ENCODE assay signal across 20 cellular contexts in the genomic region with DNA sequence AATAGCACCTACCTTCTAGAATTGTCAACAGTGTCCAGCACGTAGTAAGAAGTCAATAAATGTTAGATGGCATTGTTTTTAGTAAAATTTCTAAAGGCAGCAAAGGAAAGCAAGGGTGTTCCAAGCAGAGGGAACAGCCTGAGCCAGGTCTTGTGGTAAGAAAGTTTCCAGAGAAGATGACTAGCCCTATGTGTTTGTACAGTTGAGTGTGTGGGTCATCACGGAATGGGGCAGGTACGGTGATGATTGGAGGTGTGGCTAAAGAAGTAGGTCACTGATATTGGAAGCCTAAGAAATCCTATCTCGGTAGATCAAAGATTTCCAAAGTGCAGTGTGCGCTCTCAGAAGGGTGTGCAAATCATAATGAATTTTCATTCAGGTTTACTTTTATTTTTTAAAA.
DNase-seq lines count a peak whose midpoint lies in the region; ATAC-seq, FAIRE-seq and TF ChIP-seq lines count a peak whose summit lies in the region.
"Had no signal": no experiment of that assay in that cellular context is flagged by ENCODE, and none has a peak within 500 bp of the region (broad histone marks: within the 10 kb centered on the region; RNA-seq: fewer than 3 reads in every experiment).

No MANE protein-coding gene starts in this region.

- TF ChIP-seq CTCF in mammary epithelial cell (conservative IDR thresholded peaks at IDR 0.05 in 1 of 2, IDR thresholded peaks at IDR 0.05 in 1 of 2; ENCODE audit: extremely low read depth in 1 of 2, insufficient read depth in 1 of 2, low read depth in 1 of 2, low read length in 2 of 2) (no peak), MCF 10A (IDR thresholded peaks at IDR 0.05; ENCODE audit: unreplicated experiment) (no peak), bronchial epithelial cell (IDR thresholded peaks at IDR 0.05; ENCODE audit: insufficient read depth, low read length, severe bottlenecking) (no peak)

- H3K4me3 Mint-ChIP-seq in MCF 10A (ENCODE audit: unreplicated experiment) (no peak overlapping the region), T-helper 17 cell (no peak overlapping the region)
- H3K4me3 Mint-ChIP-seq in activated T-helper 2 cell treated with anti-CD3 and anti-CD28 coated beads, Interferon-gamma antibody, Interleukin-2, Interleukin-4, amounts not matched to agents 10 μg/mL and 5 μg/mL and 100 μg/mL, durations not matched to agents 14 hours and 24 hours and 36 hours (ENCODE audit: low read depth): no peak overlapping the region
- H3K4me3 Mint-ChIP-seq: CD4-positive, alpha-beta T cell had no signal

- CTCF ChIA-PET in mammary epithelial cell (lab: Charles Lee; ENCODE audit: low non-redundant PET): no interaction called here
- CTCF ChIA-PET in MCF 10A (lab: Yijun Ruan, JAX): interaction anchor here (0.5 to 1.0 kb wide), 3 partner anchors 10 to 107 kb away, joined by 3 read pairs; no protein-coding TSS in a partner anchor

- no peaks in the 10 kb centered on the region for H3K79me2 ChIP-seq in mammary epithelial cell (ENCODE audit: insufficient read depth, low read length)

- no peak overlapping the region for H2AFZ ChIP-seq in mammary epithelial cell (ENCODE audit: low read depth, low read length)
- H2AFZ ChIP-seq: GM23248 had no signal

- no peak overlapping the region for H3K9ac ChIP-seq in mammary epithelial cell (ENCODE audit: insufficient read depth, low read length)
- H3K9ac ChIP-seq: GM23248 had no signal

- H3K36me3 Mint-ChIP-seq in MCF 10A (ENCODE audit: insufficient read depth, unreplicated experiment) (no peaks in the 10 kb centered on the region), T-helper 17 cell (ENCODE audit: low read depth) (no peaks in the 10 kb centered on the region)
- peaks cover 12% of the 10 kb centered on the region for H3K36me3 Mint-ChIP-seq in activated T-helper 2 cell treated with anti-CD3 and anti-CD28 coated beads, Interferon-gamma antibody, Interleukin-2, Interleukin-4, amounts not matched to agents 10 μg/mL and 5 μg/mL and 100 μg/mL, durations not matched to agents 14 hours and 24 hours and 36 hours (ENCODE audit: low read depth)

- H3K9me3 Mint-ChIP-seq in MCF 10A (ENCODE audit: unreplicated experiment): peaks cover 14% of the 10 kb centered on the region
- H3K9me3 Mint-ChIP-seq in activated T-helper 2 cell treated with anti-CD3 and anti-CD28 coated beads, Interferon-gamma antibody, Interleukin-2, Interleukin-4, amounts not matched to agents 10 μg/mL and 5 μg/mL and 100 μg/mL, durations not matched to agents 14 hours and 24 hours and 36 hours: peaks cover 12% of the 10 kb centered on the region

- in situ Hi-C loops in mammary epithelial cell (cut with MboI; ENCODE audit: low sequenced_read_pairs in 2 of 2): no loop called here

- BruUV-seq in mammary epithelial cell (replicated peaks; lab: Mats Ljungman, UMichigan) (no TSS peak), MCF 10A (replicated peaks; lab: Mats Ljungman, UMichigan) (no TSS peak)

- no peak for FAIRE-seq in bronchial epithelial cell (lab: Jason Lieb, UNC)
- FAIRE-seq: A549, GM12892, GM18507 had no signal

- H3K27me3 Mint-ChIP-seq in MCF 10A (ENCODE audit: insufficient read depth, unreplicated experiment): no peaks in the 10 kb centered on the region
- H3K27me3 Mint-ChIP-seq in T-helper 17 cell: no peaks in the 10 kb centered on the region
- H3K27me3 Mint-ChIP-seq in activated T-helper 2 cell treated with anti-CD3 and anti-CD28 coated beads, Interferon-gamma antibody, Interleukin-2, Interleukin-4, amounts not matched to agents 10 μg/mL and 5 μg/mL and 100 μg/mL, durations not matched to agents 14 hours and 24 hours and 36 hours (ENCODE audit: low read depth): no peaks in the 10 kb centered on the region
- H3K27me3 Mint-ChIP-seq: CD4-positive, alpha-beta T cell had no signal

- H3K36me3 ChIP-seq in mammary epithelial cell (ENCODE audit: insufficient read depth, low read length) (no peaks in the 10 kb centered on the region), bronchial epithelial cell (ENCODE audit: control insufficient read depth, insufficient read depth, low read length) (no peaks in the 10 kb centered on the region)
- H3K36me3 ChIP-seq: HAP-1 had no signal

- dilution Hi-C loops in mammary epithelial cell (cut with HindIII; ENCODE audit: low sequenced_read_pairs): no loop called here

- no peak for ATAC-seq in HG03025 (IDR thresholded peaks at IDR 0.05; ENCODE audit: low FRiP score, unreplicated experiment)
- ATAC-seq in T-helper 17 cell: no peak
- ATAC-seq: A549 had no signal

- H3K4me3 ChIP-seq in mammary epithelial cell (replicated peaks in 1 of 3; ENCODE audit: insufficient read depth in 1 of 3, low read depth in 2 of 3, low read length in 3 of 3) (no peak overlapping the region), bronchial epithelial cell (ENCODE audit: low read depth, low read length) (no peak overlapping the region)
- H3K4me3 ChIP-seq: A549, GM23248, HAP-1 had no signal

- H3K27ac ChIP-seq in mammary epithelial cell (ENCODE audit: insufficient read depth, low read depth, low read length): no peak overlapping the region
- H3K27ac ChIP-seq: 22Rv1, C4-2B, GM23248, HL-60 had no signal

- intact Hi-C loops in mammary epithelial cell (cut with micrococcal nuclease): no loop called here
- intact Hi-C loops in MCF 10A (cut with micrococcal nuclease): no loop called here
- intact Hi-C loops in activated T-helper 2 cell treated with anti-CD3 and anti-CD28 coated beads, Interferon-gamma antibody, Interleukin-2, Interleukin-4, amounts not matched to agents 10 μg/mL and 5 μg/mL and 100 μg/mL, durations not matched to agents 14 hours and 24 hours and 36 hours (cut with micrococcal nuclease): no loop called here

- H3K4me1 Mint-ChIP-seq in MCF 10A (ENCODE audit: insufficient read depth, unreplicated experiment): peaks cover 18% of the 10 kb centered on the region
- H3K4me1 Mint-ChIP-seq in T-helper 17 cell: peaks cover 6% of the 10 kb centered on the region
- peaks cover 18% of the 10 kb centered on the region for H3K4me1 Mint-ChIP-seq in activated T-helper 2 cell treated with anti-CD3 and anti-CD28 coated beads, Interferon-gamma antibody, Interleukin-2, Interleukin-4, amounts not matched to agents 10 μg/mL and 5 μg/mL and 100 μg/mL, durations not matched to agents 14 hours and 24 hours and 36 hours (ENCODE audit: low read depth)

- H3K9me3 ChIP-seq in mammary epithelial cell (replicated peaks; ENCODE audit: insufficient read depth, low read length) (no peaks in the 10 kb centered on the region), T-helper 17 cell (ENCODE audit: control insufficient read depth, low read length, poor library complexity, severe bottlenecking) (no peaks in the 10 kb centered on the region)
- H3K9me3 ChIP-seq: A549, HAP-1 had no signal

- H3K27ac Mint-ChIP-seq in MCF 10A (ENCODE audit: low read depth, unreplicated experiment) (no peak overlapping the region), T-helper 17 cell (no peak overlapping the region)
- H3K27ac Mint-ChIP-seq in activated T-helper 2 cell treated with anti-CD3 and anti-CD28 coated beads, Interferon-gamma antibody, Interleukin-2, Interleukin-4, amounts not matched to agents 10 μg/mL and 5 μg/mL and 100 μg/mL, durations not matched to agents 14 hours and 24 hours and 36 hours: no peak overlapping the region
- H3K27ac Mint-ChIP-seq: CD4-positive, alpha-beta T cell had no signal

- DNase-seq in mammary epithelial cell (peak; percentile 36), MCF 10A (ENCODE audit: unreplicated experiment) (no peak), bronchial epithelial cell (ENCODE audit: low read depth) (peak; percentile 64), mucosa of gallbladder (ENCODE audit: low spot score) (peak; percentile 47), T-helper 17 cell (no peak)
- no peak for DNase-seq in activated T-helper 2 cell treated with anti-CD3 and anti-CD28 coated beads, Interferon-gamma antibody, Interleukin-2, Interleukin-4, amounts not matched to agents 10 μg/mL and 5 μg/mL and 100 μg/mL, durations not matched to agents 14 hours and 24 hours and 36 hours (ENCODE audit: low spot score)
- DNase-seq: AML-193; CD4-positive, alpha-beta T cell; DMS153; DMS79; GDM1; GM23248 had no signal

- WGBS in mammary epithelial cell (ENCODE audit: low coverage, missing lambda C conversion rate): 79% methylated on average over 5 of the region's 5 CpGs

- H3K4me2 ChIP-seq in mammary epithelial cell (ENCODE audit: insufficient read depth, low read depth, low read length): no peak overlapping the region
- H3K4me2 ChIP-seq: A549 had no signal

- POLR2A ChIA-PET in MCF 10A (lab: Yijun Ruan, JAX): interaction anchor here (0.7 to 1.4 kb wide), 2 partner anchors 11 to 150 kb away, joined by 3 to 7 read pairs; no protein-coding TSS in a partner anchor

- H3K27me3 ChIP-seq in mammary epithelial cell (ENCODE audit: insufficient read depth, low read length): peaks cover 2% of the 10 kb centered on the region
- H3K27me3 ChIP-seq in bronchial epithelial cell (ENCODE audit: control insufficient read depth, insufficient read depth, low read length): no peaks in the 10 kb centered on the region

- H4K20me1 ChIP-seq in mammary epithelial cell (ENCODE audit: insufficient read depth, low read length): no peaks in the 10 kb centered on the region

- peaks cover 7% of the 10 kb centered on the region for H3K4me1 ChIP-seq in mammary epithelial cell (ENCODE audit: insufficient read depth, low read length)

Comparison
In these comparisons a context has a peak if more than half of its experiments do, and no peak if none do; other contexts are left out.
1. DNase-seq: peak in mammary epithelial cell (single experiment), bronchial epithelial cell (single experiment) and mucosa of gallbladder (single experiment); none in MCF 10A (single experiment), T-helper 17 cell (0 of 3) and activated T-helper 2 cell treated with anti-CD3 and anti-CD28 coated beads, Interferon-gamma antibody, Interleukin-2, Interleukin-4, amounts not matched to agents 10 μg/mL and 5 μg/mL and 100 μg/mL, durations not matched to agents 14 hours and 24 hours and 36 hours (single experiment).